In the genomic region with DNA sequence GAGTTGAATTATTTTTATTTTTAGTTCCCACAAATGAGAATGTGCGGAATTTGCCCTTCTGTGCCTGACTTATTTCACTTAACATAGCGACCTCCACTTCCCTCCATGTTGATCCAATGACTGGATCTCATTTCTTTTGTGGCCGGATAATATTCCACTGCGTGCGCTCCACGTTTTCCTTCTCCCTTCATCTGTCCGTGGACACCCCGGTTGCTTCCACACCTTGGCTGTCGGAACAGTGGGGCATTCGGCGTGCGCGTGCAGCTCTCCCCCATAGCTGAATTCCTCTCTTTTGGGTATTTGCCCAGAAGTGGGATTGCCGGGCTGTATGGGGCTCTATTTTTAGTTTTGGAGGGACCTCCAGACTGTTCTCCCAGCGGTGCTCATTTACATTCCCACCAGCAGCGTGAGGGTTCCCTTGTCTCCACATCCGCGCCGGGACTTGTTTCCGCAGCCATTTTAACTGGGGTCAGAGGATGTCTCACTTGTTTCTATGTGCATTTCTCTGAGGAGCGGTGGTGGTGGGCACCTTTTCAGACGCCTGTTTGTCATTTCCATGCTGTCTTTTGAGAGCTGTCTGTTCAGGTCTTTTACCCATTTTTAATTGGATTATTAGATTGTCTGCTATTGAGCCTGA, we compare ENCODE assay signal across 16 cellular contexts. TPM values are rescaled to one million over a fixed set of nuclear protein-coding genes. Genes with fewer than 3 reads are reported as not detected.
DNase-seq lines count a peak whose midpoint lies in the region; ATAC-seq and TF ChIP-seq lines count a peak whose summit lies in the region.
"Had no signal": no experiment of that assay in that cellular context is flagged by ENCODE, and none has a peak within 500 bp of the region (broad histone marks: within the 10 kb centered on the region; RNA-seq: fewer than 3 reads in every experiment).

No MANE protein-coding gene starts in this region.

- in situ Hi-C loops in astrocyte of the spinal cord (cut with HindIII; ENCODE audit: low sequenced_read_pairs): no loop called here

- H3K9me3 ChIP-seq in heart left ventricle: no peaks in the 10 kb centered on the region
- H3K9me3 ChIP-seq in osteoblast (ENCODE audit: low read depth, low read length): no peaks in the 10 kb centered on the region
- no peaks in the 10 kb centered on the region for H3K9me3 ChIP-seq in tibial artery
- H3K9me3 ChIP-seq: tibial nerve had no signal

- TF ChIP-seq CTCF in astrocyte of the spinal cord (IDR thresholded peaks at IDR 0.05; ENCODE audit: low read depth, low read length): no peak
- no peak for TF ChIP-seq CTCF in heart left ventricle (IDR thresholded peaks at IDR 0.05)
- no peak for TF ChIP-seq CTCF in osteoblast (IDR thresholded peaks at IDR 0.05; ENCODE audit: extremely low read depth, low read depth, low read length)
- no peak for TF ChIP-seq CTCF in tibial artery (IDR thresholded peaks at IDR 0.05)

- intact Hi-C loops in heart left ventricle (cut with DNase I) (loop anchor here in 3 of 10 donors (5.0 to 10.0 kb wide), 2 partner anchors 53 to 171 kb away; partner anchors contain the start of genes SUN1 (in 2 of the 3) and ADAP1 (in 1 of the 3)), tibial artery (cut with DNase I; ENCODE audit: low total_unique reads) (loop anchor here (10.0 kb wide), 1 partner anchor 53 kb away; the partner anchor contains the start of gene SUN1)

- peak in 3 of 4 donors; percentile 11 to 31 (median 24) for ATAC-seq in heart left ventricle
- ATAC-seq in HG03520 (IDR thresholded peaks at IDR 0.05; ENCODE audit: unreplicated experiment): no peak
- no peak for ATAC-seq in HG03097 (IDR thresholded peaks at IDR 0.05; ENCODE audit: low FRiP score, unreplicated experiment)
- ATAC-seq: GM23338 had no signal

- H2AFZ ChIP-seq in osteoblast (ENCODE audit: low read length): no peak overlapping the region
- H2AFZ ChIP-seq: GM23338 had no signal

- no peak overlapping the region for H3K4me2 ChIP-seq in osteoblast (ENCODE audit: insufficient read depth, low read length)
- H3K4me2 ChIP-seq: GM23338 had no signal

- H3K36me3 ChIP-seq in heart left ventricle (peaks cover 0 to 72% (median 42%) of the 10 kb centered on the region in 9 donors), osteoblast (ENCODE audit: insufficient read depth, low read length) (peaks cover 28% of the 10 kb centered on the region), tibial artery (peaks cover 0 to 71% (median 35%) of the 10 kb centered on the region in 3 donors)

- no peaks in the 10 kb centered on the region for H3K79me2 ChIP-seq in osteoblast (ENCODE audit: insufficient read depth, low read length)

- H3K4me1 ChIP-seq in heart left ventricle: peaks cover 0 to 33% (median 7%) of the 10 kb centered on the region in 12 donors
- peaks cover 2% of the 10 kb centered on the region for H3K4me1 ChIP-seq in osteoblast (ENCODE audit: insufficient read depth, low read length)
- peaks cover 0 to 37% (median 16%) of the 10 kb centered on the region in 4 donors for H3K4me1 ChIP-seq in tibial artery

- H3K4me3 ChIP-seq in astrocyte of the spinal cord (ENCODE audit: low read depth, low read length) (no peak overlapping the region), heart left ventricle (no peak overlapping the region), osteoblast (ENCODE audit: insufficient read depth, low read length) (no peak overlapping the region), tibial artery (no peak overlapping the region)
- H3K4me3 ChIP-seq: GM23338, tibial nerve had no signal

- peak overlapping the region in 10 of 12 donors; percentile 46 to 88 (median 68) for H3K27ac ChIP-seq in heart left ventricle
- no peak overlapping the region for H3K27ac ChIP-seq in osteoblast (ENCODE audit: low read depth, low read length)
- H3K27ac ChIP-seq in tibial artery: peak overlapping the region; percentile 51 to 70

- no peak for TF ChIP-seq POLR2A in heart left ventricle (IDR thresholded peaks at IDR 0.05)

- DNase-seq in astrocyte of the spinal cord (ENCODE audit: low read depth, low spot score) (peak; percentile 27), heart left ventricle (peak in 1 of 5 donors; percentile 54), osteoblast (ENCODE audit: insufficient read length, low spot score, missing footprints) (peak; percentile 29), tibial artery (no peak), SW 1271 (lab: John Stamatoyannopoulos, UW) (no peak)
- DNase-seq: activated CD4-positive, alpha-beta T cell treated with anti-CD3 and anti-CD28 coated beads for 1 hour; CD8-positive, alpha-beta memory T cell; GF-D8; KBM-7; NCI-H2171; NCI-H524 treated with DMSO at 0.1 percent for 48 hours; retina had no signal

- WGBS in heart left ventricle, 4 donors: 49 to 58% (median 55%) methylated on average over 22 of the region's 22 CpGs

- H4K20me1 ChIP-seq in osteoblast (ENCODE audit: insufficient read depth, low read length): peaks cover 3% of the 10 kb centered on the region

- H3K27me3 ChIP-seq in heart left ventricle (no peaks in the 10 kb centered on the region), osteoblast (ENCODE audit: insufficient read depth, low read length) (no peaks in the 10 kb centered on the region), tibial artery (no peaks in the 10 kb centered on the region)
- H3K27me3 ChIP-seq: tibial nerve had no signal

RNA-seq across cellular contexts. Expression of gene SUN1, which starts 50.9 kb away (rescaled TPM):
- total RNA-seq in heart left ventricle: 100 to 1,000 TPM; 117 to 203 (median 157) TPM
- 100 to 1,000 TPM; 111 to 148 TPM for polyA plus RNA-seq in heart left ventricle
- total RNA-seq in osteoblast: 109 and 126 TPM in 2 replicates

RNA-seq across cellular contexts. Expression of gene PRKAR1B, which starts 54.3 kb away (rescaled TPM):
- total RNA-seq in heart left ventricle: 10 to 100 TPM; 11.4 to 22.2 (median 18.4) TPM
- polyA plus RNA-seq in heart left ventricle: 10 to 100 TPM in 1 of 2 donors, 1 to 10 TPM in 1; 4.1 to 15.3 TPM
- 5.9 and 6.5 TPM in 2 replicates for total RNA-seq in osteoblast

RNA-seq across cellular contexts. Expression of gene DNAAF5, which starts 54.8 kb away (rescaled TPM):
- total RNA-seq in heart left ventricle (10 to 100 TPM; 13.9 to 45.8 (median 23.7) TPM), osteoblast (19.7 and 22.4 TPM in 2 replicates)
- polyA plus RNA-seq in heart left ventricle: 10 to 100 TPM in 1 of 2 donors, 1 to 10 TPM in 1; 7.2 to 15.3 TPM

Comparison
In these comparisons a context has a peak if more than half of its experiments do, and no peak if none do; other contexts are left out.
1. DNase-seq: peak in astrocyte of the spinal cord (single experiment) and osteoblast (single experiment); none in tibial artery (0 of 2) and SW 1271 (0 of 2).
2. ATAC-seq: peak in heart left ventricle (3 of 4); none in HG03520 (single experiment) and HG03097 (single experiment).